Comparison of ENCODE assay signal across 1 cellular context in the genomic region with DNA sequence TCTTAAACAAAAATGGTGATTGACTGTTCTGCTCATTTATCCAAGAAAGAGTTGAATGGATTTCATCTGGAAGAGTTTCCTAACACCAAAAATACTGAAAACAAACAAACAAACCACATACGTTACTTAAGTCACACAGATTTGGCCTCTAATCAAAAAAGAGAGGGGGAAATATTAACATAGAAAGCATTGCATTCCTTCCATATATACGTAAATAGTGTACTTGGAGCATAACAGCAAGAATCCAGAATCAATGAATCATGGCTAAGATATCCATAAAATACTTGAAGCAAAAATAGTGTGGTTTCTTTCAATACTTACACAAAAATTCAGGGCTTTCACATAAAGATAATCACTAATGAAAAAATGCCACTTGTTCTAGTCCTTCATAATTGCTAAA.
TF ChIP-seq lines count a peak whose summit lies in the region.

No MANE protein-coding gene starts in this region.

TF ChIP-seq in SK-N-SH, 30 proteins besides CTCF, POLR2A, EP300 and RAD21 (continued from another document):
- TF ChIP-seq GATA2 (CRISPR knock-in tag; IDR thresholded peaks at IDR 0.05), result no peak
- peak; percentile 77 for TF ChIP-seq JUND (IDR thresholded peaks at IDR 0.05)
- no peak for TF ChIP-seq MEF2A (IDR thresholded peaks at IDR 0.05; ENCODE audit: borderline replicate concordance, low read depth)
- no peak for TF ChIP-seq IRF3 (IDR thresholded peaks at IDR 0.05; ENCODE audit: low read depth, low read length)
- no peak for TF ChIP-seq RFX5 (IDR thresholded peaks at IDR 0.05; ENCODE audit: low read length)
- TF ChIP-seq TCF12 (IDR thresholded peaks at IDR 0.05), result peak; percentile 58
- peak; percentile 62 for TF ChIP-seq NFIC (IDR thresholded peaks at IDR 0.05; ENCODE audit: borderline replicate concordance)
